Comparison of ENCODE assay signal across 19 cellular contexts in genomic region chr1:56780128-56780750, GRCh38. TPM values are rescaled to one million over a fixed set of nuclear protein-coding genes. Genes with fewer than 3 reads are reported as not detected.
"Had no signal": no experiment of that assay in that cellular context is flagged by ENCODE, and none has a peak within 500 bp of the region (broad histone marks: within the 10 kb centered on the region; RNA-seq: fewer than 3 reads in every experiment).

No MANE protein-coding gene starts in this region.

- DNase-seq: activated CD4-positive, alpha-beta T cell treated with anti-CD3 and anti-CD28 coated beads, Interleukin-2, amount 50 U/mL, for 1 hour; activated CD4-positive, CD25-positive, alpha-beta regulatory T cell; activated CD8-positive, alpha-beta memory T cell treated with anti-CD3 and anti-CD28 coated beads for 24 hours; activated naive CD8-positive, alpha-beta T cell treated with anti-CD3 and anti-CD28 coated beads for 36 hours; amygdala; body of pancreas; central memory CD4-positive, alpha-beta T cell; effector CD4-positive, alpha-beta T cell; foreskin keratinocyte; glutamatergic neuron; lower lobe of right lung; ovary; stimulated activated CD4-positive, alpha-beta T cell treated with anti-CD3 and anti-CD28 coated beads, Interleukin-1b, Interleukin-23, amount 100 ng/mL, for 48 hours had no signal

- H3K27ac Mint-ChIP-seq: activated naive CD8-positive, alpha-beta T cell treated with anti-CD3 and anti-CD28 coated beads for 36 hours; activated T-helper 1 cell treated with anti-CD3 and anti-CD28 coated beads, Interleukin-12 subunit alpha, Interleukin-12 subunit beta, Interleukin-2, Interleukin-4 antibody, amounts not matched to agents 30 ng/mL and 10 ng/mL and 1 ng/mL, durations not matched to agents 14 hours and 24 hours and 36 hours; mesothelial cell of epicardium; T-helper 2 cell treated with Interferon-gamma antibody and Interleukin-4, amounts not matched to agents 5 μg/mL and 100 μg/mL, for 36 hours had no signal

- H3K4me3 ChIP-seq: body of pancreas, coronary artery, lower lobe of right lung, ovary, thoracic aorta had no signal

- H3K4me3 Mint-ChIP-seq: activated naive CD8-positive, alpha-beta T cell treated with anti-CD3 and anti-CD28 coated beads for 36 hours; activated T-helper 1 cell treated with anti-CD3 and anti-CD28 coated beads, Interleukin-12 subunit alpha, Interleukin-12 subunit beta, Interleukin-2, Interleukin-4 antibody, amounts not matched to agents 30 ng/mL and 10 ng/mL and 1 ng/mL, durations not matched to agents 14 hours and 24 hours and 36 hours; mesothelial cell of epicardium; T-helper 2 cell treated with Interferon-gamma antibody and Interleukin-4, amounts not matched to agents 5 μg/mL and 100 μg/mL, for 36 hours had no signal

- H3K4me1 Mint-ChIP-seq: activated naive CD8-positive, alpha-beta T cell treated with anti-CD3 and anti-CD28 coated beads for 36 hours had no signal

- H3K27ac ChIP-seq: body of pancreas, coronary artery, foreskin keratinocyte, lower lobe of right lung, ovary, thoracic aorta had no signal

- H3K36me3 ChIP-seq: lower lobe of right lung, ovary, thoracic aorta had no signal

- H3K9me3 Mint-ChIP-seq: activated naive CD8-positive, alpha-beta T cell treated with anti-CD3 and anti-CD28 coated beads for 36 hours; activated T-helper 1 cell treated with anti-CD3 and anti-CD28 coated beads, Interleukin-12 subunit alpha, Interleukin-12 subunit beta, Interleukin-2, Interleukin-4 antibody, amounts not matched to agents 30 ng/mL and 10 ng/mL and 1 ng/mL, durations not matched to agents 14 hours and 24 hours and 36 hours; mesothelial cell of epicardium; T-helper 2 cell treated with Interferon-gamma antibody and Interleukin-4, amounts not matched to agents 5 μg/mL and 100 μg/mL, for 36 hours had no signal

- ATAC-seq: body of pancreas, foreskin keratinocyte had no signal

- H3K36me3 Mint-ChIP-seq: activated naive CD8-positive, alpha-beta T cell treated with anti-CD3 and anti-CD28 coated beads for 36 hours; mesothelial cell of epicardium had no signal

- H3K27me3 ChIP-seq: body of pancreas, foreskin keratinocyte, ovary had no signal

- H3K27me3 Mint-ChIP-seq: activated naive CD8-positive, alpha-beta T cell treated with anti-CD3 and anti-CD28 coated beads for 36 hours had no signal

- H3K4me1 ChIP-seq: body of pancreas, foreskin keratinocyte, lower lobe of right lung had no signal

RNA-seq across cellular contexts. Expression of gene FYB2, which starts 39.0 kb away (rescaled TPM):
- total RNA-seq: activated naive CD8-positive, alpha-beta T cell treated with anti-CD3 and anti-CD28 coated beads for 36 hours; activated T-helper 1 cell treated with anti-CD3 and anti-CD28 coated beads, Interleukin-12 subunit alpha, Interleukin-12 subunit beta, Interleukin-2, Interleukin-4 antibody, amounts not matched to agents 30 ng/mL and 10 ng/mL and 1 ng/mL, durations not matched to agents 14 hours and 24 hours and 36 hours; foreskin keratinocyte; myocyte; thoracic aorta had no signal
- polyA plus RNA-seq: foreskin keratinocyte had no signal
